In the genomic region with DNA sequence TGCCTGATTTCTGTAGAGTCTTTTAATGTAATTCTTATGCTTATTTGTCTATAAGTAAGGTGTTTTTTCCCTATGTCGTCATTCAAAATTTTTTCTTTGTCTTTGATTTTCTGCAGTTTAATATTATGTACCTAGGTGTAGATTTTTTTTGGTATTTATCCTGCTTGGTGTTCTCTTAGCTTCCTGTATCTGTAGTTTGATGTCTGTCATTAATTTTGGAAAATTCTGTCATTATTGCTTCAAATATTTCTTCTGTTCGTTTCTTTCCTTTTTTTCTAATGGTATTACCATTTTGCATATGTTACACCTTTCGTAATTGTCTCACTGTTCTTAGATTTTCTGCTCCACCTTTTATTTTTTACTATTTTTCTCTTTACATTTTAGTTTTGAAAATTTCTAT, we compare ENCODE assay signal across 26 cellular contexts.
"Had no signal": no experiment of that assay in that cellular context is flagged by ENCODE, and none has a peak within 500 bp of the region (broad histone marks: within the 10 kb centered on the region; RNA-seq: fewer than 3 reads in every experiment).

No MANE protein-coding gene starts in this region.

- H3K27ac ChIP-seq: colonic mucosa, coronary artery, dorsolateral prefrontal cortex, epithelial cell of prostate, esophagus muscularis mucosa, esophagus squamous epithelium, foreskin keratinocyte, gastrocnemius medialis, gastroesophageal sphincter, heart left ventricle, heart right ventricle had no signal

- H3K9me3 ChIP-seq: colonic mucosa, esophagus muscularis mucosa, esophagus squamous epithelium, gastrocnemius medialis, gastroesophageal sphincter had no signal

- H3K4me1 ChIP-seq: colonic mucosa, esophagus muscularis mucosa, esophagus squamous epithelium, foreskin keratinocyte, gastrocnemius medialis, gastroesophageal sphincter, heart left ventricle, heart right ventricle had no signal

- H3K4me3 ChIP-seq: colonic mucosa, coronary artery, dorsolateral prefrontal cortex, esophagus muscularis mucosa, esophagus squamous epithelium, gastrocnemius medialis, gastroesophageal sphincter, heart left ventricle, heart right ventricle had no signal

- H3K36me3 ChIP-seq: colonic mucosa, esophagus muscularis mucosa, esophagus squamous epithelium, gastrocnemius medialis, gastroesophageal sphincter, heart left ventricle, heart right ventricle had no signal

- ATAC-seq: effector memory CD8-positive, alpha-beta T cell; esophagus mucosa; foreskin keratinocyte; gastrocnemius medialis; gastroesophageal sphincter; heart left ventricle; heart right ventricle had no signal

- FAIRE-seq: endothelial cell of umbilical vein, frontal cortex had no signal

- DNase-seq: colonic mucosa; cortex of kidney; dermis blood vessel endothelial cell; dorsolateral prefrontal cortex; effector CD4-positive, alpha-beta T cell; effector CD8-positive, alpha-beta T cell; effector memory CD4-positive, alpha-beta T cell; effector memory CD8-positive, alpha-beta T cell; endodermal cell; erythroblast; esophagus squamous epithelium; foreskin fibroblast; foreskin keratinocyte; foreskin melanocyte; gastrocnemius medialis; glutamatergic neuron; head of caudate nucleus; heart left ventricle; heart right ventricle had no signal
